In the genomic region with DNA sequence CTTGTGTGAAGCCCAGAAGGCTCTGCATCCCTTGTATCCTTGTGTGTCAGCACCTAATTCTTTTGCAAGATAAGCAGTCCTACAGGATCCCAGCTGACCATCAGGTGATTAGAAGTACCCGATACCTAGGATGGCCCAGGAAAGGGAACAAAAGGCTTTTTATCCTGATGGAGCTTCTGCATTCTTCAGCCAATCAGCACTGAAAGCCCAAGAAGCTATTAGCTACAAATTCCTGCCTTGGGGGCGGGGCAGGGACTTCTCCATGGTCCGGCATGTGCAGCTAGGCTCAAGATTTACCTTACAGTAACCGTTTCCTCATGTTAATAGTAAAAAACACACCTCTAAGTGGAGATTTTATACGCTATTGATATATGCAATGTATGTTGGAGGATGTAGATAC, we compare ENCODE assay signal across 1 cellular context.
TF ChIP-seq lines count a peak whose summit lies in the region.

No MANE protein-coding gene starts in this region.

TF ChIP-seq in GM23338, 12 proteins besides CTCF, POLR2A, EP300 and RAD21 (continued from another document):
- TF ChIP-seq, protein P1, sequence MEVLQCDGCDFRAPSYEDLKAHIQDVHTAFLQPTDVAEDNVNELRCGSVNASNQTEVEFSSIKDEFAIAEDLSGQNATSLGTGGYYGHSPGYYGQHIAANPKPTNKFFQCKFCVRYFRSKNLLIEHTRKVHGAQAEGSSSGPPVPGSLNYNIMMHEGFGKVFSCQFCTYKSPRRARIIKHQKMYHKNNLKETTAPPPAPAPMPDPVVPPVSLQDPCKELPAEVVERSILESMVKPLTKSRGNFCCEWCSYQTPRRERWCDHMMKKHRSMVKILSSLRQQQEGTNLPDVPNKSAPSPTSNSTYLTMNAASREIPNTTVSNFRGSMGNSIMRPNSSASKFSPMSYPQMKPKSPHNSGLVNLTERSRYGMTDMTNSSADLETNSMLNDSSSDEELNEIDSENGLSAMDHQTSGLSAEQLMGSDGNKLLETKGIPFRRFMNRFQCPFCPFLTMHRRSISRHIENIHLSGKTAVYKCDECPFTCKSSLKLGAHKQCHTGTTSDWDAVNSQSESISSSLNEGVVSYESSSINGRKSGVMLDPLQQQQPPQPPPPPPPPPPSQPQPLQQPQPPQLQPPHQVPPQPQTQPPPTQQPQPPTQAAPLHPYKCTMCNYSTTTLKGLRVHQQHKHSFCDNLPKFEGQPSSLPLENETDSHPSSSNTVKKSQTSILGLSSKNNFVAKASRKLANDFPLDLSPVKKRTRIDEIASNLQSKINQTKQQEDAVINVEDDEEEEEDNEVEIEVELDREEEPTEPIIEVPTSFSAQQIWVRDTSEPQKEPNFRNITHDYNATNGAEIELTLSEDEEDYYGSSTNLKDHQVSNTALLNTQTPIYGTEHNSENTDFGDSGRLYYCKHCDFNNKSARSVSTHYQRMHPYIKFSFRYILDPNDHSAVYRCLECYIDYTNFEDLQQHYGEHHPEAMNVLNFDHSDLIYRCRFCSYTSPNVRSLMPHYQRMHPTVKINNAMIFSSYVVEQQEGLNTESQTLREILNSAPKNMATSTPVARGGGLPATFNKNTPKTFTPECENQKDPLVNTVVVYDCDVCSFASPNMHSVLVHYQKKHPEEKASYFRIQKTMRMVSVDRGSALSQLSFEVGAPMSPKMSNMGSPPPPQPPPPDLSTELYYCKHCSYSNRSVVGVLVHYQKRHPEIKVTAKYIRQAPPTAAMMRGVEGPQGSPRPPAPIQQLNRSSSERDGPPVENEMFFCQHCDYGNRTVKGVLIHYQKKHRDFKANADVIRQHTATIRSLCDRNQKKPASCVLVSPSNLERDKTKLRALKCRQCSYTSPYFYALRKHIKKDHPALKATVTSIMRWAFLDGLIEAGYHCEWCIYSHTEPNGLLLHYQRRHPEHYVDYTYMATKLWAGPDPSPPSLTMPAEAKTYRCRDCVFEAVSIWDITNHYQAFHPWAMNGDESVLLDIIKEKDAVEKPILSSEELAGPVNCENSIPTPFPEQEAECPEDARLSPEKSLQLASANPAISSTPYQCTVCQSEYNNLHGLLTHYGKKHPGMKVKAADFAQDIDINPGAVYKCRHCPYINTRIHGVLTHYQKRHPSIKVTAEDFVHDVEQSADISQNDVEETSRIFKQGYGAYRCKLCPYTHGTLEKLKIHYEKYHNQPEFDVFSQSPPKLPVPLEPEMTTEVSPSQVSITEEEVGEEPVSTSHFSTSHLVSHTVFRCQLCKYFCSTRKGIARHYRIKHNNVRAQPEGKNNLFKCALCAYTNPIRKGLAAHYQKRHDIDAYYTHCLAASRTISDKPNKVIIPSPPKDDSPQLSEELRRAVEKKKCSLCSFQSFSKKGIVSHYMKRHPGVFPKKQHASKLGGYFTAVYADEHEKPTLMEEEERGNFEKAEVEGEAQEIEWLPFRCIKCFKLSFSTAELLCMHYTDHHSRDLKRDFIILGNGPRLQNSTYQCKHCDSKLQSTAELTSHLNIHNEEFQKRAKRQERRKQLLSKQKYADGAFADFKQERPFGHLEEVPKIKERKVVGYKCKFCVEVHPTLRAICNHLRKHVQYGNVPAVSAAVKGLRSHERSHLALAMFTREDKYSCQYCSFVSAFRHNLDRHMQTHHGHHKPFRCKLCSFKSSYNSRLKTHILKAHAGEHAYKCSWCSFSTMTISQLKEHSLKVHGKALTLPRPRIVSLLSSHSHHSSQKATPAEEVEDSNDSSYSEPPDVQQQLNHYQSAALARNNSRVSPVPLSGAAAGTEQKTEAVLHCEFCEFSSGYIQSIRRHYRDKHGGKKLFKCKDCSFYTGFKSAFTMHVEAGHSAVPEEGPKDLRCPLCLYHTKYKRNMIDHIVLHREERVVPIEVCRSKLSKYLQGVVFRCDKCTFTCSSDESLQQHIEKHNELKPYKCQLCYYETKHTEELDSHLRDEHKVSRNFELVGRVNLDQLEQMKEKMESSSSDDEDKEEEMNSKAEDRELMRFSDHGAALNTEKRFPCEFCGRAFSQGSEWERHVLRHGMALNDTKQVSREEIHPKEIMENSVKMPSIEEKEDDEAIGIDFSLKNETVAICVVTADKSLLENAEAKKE (CRISPR knock-in tag; IDR thresholded peaks at IDR 0.05) = no peak
